In the genomic region with DNA sequence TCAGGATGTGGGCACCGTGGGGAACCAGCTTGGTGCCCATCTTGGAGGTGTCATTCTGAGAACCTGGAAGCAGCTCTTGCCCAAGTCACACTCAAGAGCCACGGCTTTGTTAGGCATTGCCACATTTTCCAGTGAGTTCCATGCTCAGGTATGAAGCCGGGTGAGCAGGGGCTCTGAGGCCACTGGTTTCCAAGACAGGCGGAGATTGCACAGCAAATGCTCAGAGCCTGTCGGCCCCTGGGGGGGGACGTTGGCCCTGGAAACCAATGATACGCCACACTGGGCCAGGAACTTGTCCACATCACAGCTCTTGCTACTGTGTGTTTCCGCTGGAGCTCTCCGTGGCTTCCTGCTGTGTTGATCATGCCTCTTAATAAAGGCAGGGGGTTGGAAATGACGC, we compare ENCODE assay signal across 23 cellular contexts. TPM values are rescaled to one million over a fixed set of nuclear protein-coding genes. Genes with fewer than 3 reads are reported as not detected.
"Had no signal": no experiment of that assay in that cellular context is flagged by ENCODE, and none has a peak within 500 bp of the region (broad histone marks: within the 10 kb centered on the region; RNA-seq: fewer than 3 reads in every experiment).

No MANE protein-coding gene starts in this region.

- H3K9me3 ChIP-seq: gastrocnemius medialis, lower lobe of right lung, sigmoid colon, thoracic aorta had no signal

- H3K27me3 ChIP-seq: gastrocnemius medialis, sigmoid colon had no signal

- FAIRE-seq: colon, islet of Langerhans, urothelium cell line had no signal

- H3K36me3 ChIP-seq: esophagus muscularis mucosa, gastrocnemius medialis, heart right ventricle, left ventricle myocardium inferior, lower lobe of right lung, sigmoid colon, stomach, thoracic aorta had no signal

- H3K27ac ChIP-seq: epithelial cell of prostate, esophagus muscularis mucosa, gastrocnemius medialis, heart right ventricle, left ventricle myocardium inferior, lower lobe of right lung, sigmoid colon, skin epidermis, stomach, thoracic aorta had no signal

- H3K4me3 ChIP-seq: esophagus muscularis mucosa, gastrocnemius medialis, heart right ventricle, left ventricle myocardium inferior, lower lobe of right lung, sigmoid colon, skin epidermis, stomach, thoracic aorta had no signal

- H3K4me1 ChIP-seq: esophagus muscularis mucosa, gastrocnemius medialis, heart right ventricle, left ventricle myocardium inferior, lower lobe of right lung, sigmoid colon, stomach had no signal

- DNase-seq: effector memory CD8-positive, alpha-beta T cell; gastrocnemius medialis; heart right ventricle; hypothalamus; left ventricle myocardium inferior; lower lobe of right lung; naive B cell; posterior cingulate gyrus; sigmoid colon; stimulated activated CD4-positive, alpha-beta T cell treated with anti-CD3 and anti-CD28 coated beads, Interleukin-2, amount 100 ng/mL, for 24 hours; stimulated activated CD4-positive, alpha-beta T cell treated with anti-CD3 and anti-CD28 coated beads, Interleukin-4, amount 100 ng/mL, for 4 hours; stimulated activated naive CD4-positive, alpha-beta T cell; stomach; substantia nigra; trophoblast cell had no signal

- ATAC-seq: effector memory CD8-positive, alpha-beta T cell; gastrocnemius medialis; heart right ventricle; lower lobe of right lung had no signal

RNA-seq across cellular contexts. Expression of a gene that starts 52.5 kb away (rescaled TPM):
- total RNA-seq: esophagus muscularis mucosa, fibroblast of villous mesenchyme, gastrocnemius medialis, lower lobe of right lung, sigmoid colon, stomach, thoracic aorta had no signal
- polyA plus RNA-seq: sigmoid colon, stomach had no signal
